Comparison of ENCODE assay signal across 8 cellular contexts in the genomic region with DNA sequence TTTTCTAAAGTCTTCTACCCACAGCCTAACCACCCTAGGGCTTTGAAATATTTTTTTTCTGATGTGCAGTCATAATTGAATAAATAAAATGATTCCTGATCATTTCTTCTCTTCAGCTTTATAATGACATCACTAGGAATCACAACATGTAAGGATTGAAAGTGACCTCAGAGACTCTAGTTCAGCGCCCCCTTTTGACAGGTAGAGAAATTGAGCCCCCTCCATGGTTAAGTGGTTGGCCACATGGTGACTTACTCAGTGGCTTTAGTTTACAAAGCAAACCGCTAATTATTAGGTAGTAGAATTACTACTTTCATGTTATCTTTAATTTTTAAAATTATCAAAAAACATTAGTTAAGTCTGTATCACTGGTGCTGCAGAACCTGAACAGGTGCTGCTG. TPM values are rescaled to one million over a fixed set of nuclear protein-coding genes. Genes with fewer than 3 reads are reported as not detected.
DNase-seq lines count a peak whose midpoint lies in the region; ATAC-seq and TF ChIP-seq lines count a peak whose summit lies in the region.

No MANE protein-coding gene starts in this region.

- peaks cover 4% of the 10 kb centered on the region for H3K27me3 Mint-ChIP-seq in CD4-positive, alpha-beta T cell

- peak; percentile 48 for ATAC-seq in CD4-positive, alpha-beta T cell (ENCODE audit: poor library complexity)
- ATAC-seq in SK-N-SH treated with all-trans-retinoic acid at 6 μM for 48 hours (peak; percentile 41; the same call in 2 of the 3 replicates), GM19397 (IDR thresholded peaks at IDR 0.05; ENCODE audit: unreplicated experiment) (no peak), HG02973 (IDR thresholded peaks at IDR 0.05; ENCODE audit: unreplicated experiment) (no peak), GM18498 (IDR thresholded peaks at IDR 0.05; ENCODE audit: unreplicated experiment) (no peak)

- POLR2A ChIA-PET in CD4-positive, alpha-beta T cell (lab: Charles Lee), result interaction anchor here (1.2 kb wide), 1 partner anchor 142 kb away, joined by 4 read pairs; no protein-coding TSS in a partner anchor

- no peaks in the 10 kb centered on the region for H3K36me3 ChIP-seq in HAP-1 (replicated peaks)

- no peaks in the 10 kb centered on the region for H3K27me3 ChIP-seq in CD4-positive, alpha-beta T cell (ENCODE audit: control insufficient read depth, insufficient read depth, low read length)
- H3K27me3 ChIP-seq in HAP-1 (ENCODE audit: low read depth), result no peaks in the 10 kb centered on the region

- peak; percentile 45 for TF ChIP-seq CTCF in CD4-positive, alpha-beta T cell (IDR thresholded peaks at IDR 0.05)

- DNase-seq in CD4-positive, alpha-beta T cell, result peak in 1 of 10 experiments; percentile 4
- DNase-seq in HAP-1 (ENCODE audit: low spot score in 2 of 2) (peak; percentile 7 to 31), left kidney (ENCODE audit: low read depth, low spot score) (peak; percentile 33), NCI-H2171 (lab: John Stamatoyannopoulos, UW) (no peak)

- no peaks in the 10 kb centered on the region for H3K9me3 ChIP-seq in CD4-positive, alpha-beta T cell (ENCODE audit: control insufficient read depth, low read length)
- no peaks in the 10 kb centered on the region for H3K9me3 ChIP-seq in HAP-1

- CTCF ChIA-PET in CD4-positive, alpha-beta T cell (lab: Charles Lee), result interaction anchor here (1.7 kb wide), 1 partner anchor 92 kb away, joined by 7 read pairs; no protein-coding TSS in a partner anchor

- H3K4me3 Mint-ChIP-seq in CD4-positive, alpha-beta T cell, result no peak overlapping the region

- H3K36me3 Mint-ChIP-seq in CD4-positive, alpha-beta T cell (ENCODE audit: low read depth), result no peaks in the 10 kb centered on the region

- no peaks in the 10 kb centered on the region for H3K9me3 Mint-ChIP-seq in CD4-positive, alpha-beta T cell

- intact Hi-C loops in CD4-positive, alpha-beta T cell (cut with DNase I, micrococcal nuclease), result no loop called here

- no peaks in the 10 kb centered on the region for H3K4me1 ChIP-seq in HAP-1

- peaks cover 5% of the 10 kb centered on the region for H3K4me1 Mint-ChIP-seq in CD4-positive, alpha-beta T cell (ENCODE audit: low read depth)

- H3K27ac ChIP-seq in CD4-positive, alpha-beta T cell (ENCODE audit: low read depth, low read length), result no peak overlapping the region

- no peak overlapping the region for H3K27ac Mint-ChIP-seq in CD4-positive, alpha-beta T cell

- in situ Hi-C loops in HAP-1 (cut with MboI; ENCODE audit: low sequenced_read_pairs), result no loop called here

- H3K4me3 ChIP-seq in HAP-1, result no peak overlapping the region

TF ChIP-seq in SK-N-SH treated with all-trans-retinoic acid at 6 μM for 48 hours, 23 proteins besides CTCF, POLR2A, EP300 and RAD21:
- TF ChIP-seq, protein P1, sequence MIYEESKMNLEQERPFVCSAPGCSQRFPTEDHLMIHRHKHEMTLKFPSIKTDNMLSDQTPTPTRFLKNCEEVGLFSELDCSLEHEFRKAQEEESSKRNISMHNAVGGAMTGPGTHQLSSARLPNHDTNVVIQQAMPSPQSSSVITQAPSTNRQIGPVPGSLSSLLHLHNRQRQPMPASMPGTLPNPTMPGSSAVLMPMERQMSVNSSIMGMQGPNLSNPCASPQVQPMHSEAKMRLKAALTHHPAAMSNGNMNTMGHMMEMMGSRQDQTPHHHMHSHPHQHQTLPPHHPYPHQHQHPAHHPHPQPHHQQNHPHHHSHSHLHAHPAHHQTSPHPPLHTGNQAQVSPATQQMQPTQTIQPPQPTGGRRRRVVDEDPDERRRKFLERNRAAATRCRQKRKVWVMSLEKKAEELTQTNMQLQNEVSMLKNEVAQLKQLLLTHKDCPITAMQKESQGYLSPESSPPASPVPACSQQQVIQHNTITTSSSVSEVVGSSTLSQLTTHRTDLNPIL (CRISPR knock-in tag; IDR thresholded peaks at IDR 0.05; ENCODE audit: low read depth), result no peak
TF ChIP-seq in SK-N-SH treated with all-trans-retinoic acid at 6 μM for 48 hours: peak in this region for 0.

RNA-seq across cellular contexts. Expression of a gene that starts 13.3 kb away (rescaled TPM):
- not detected for total RNA-seq in CD4-positive, alpha-beta T cell

Comparison
In these comparisons a context has a peak if more than half of its experiments do, and no peak if none do; other contexts are left out.
1. ATAC-seq: peak in CD4-positive, alpha-beta T cell (single experiment) and SK-N-SH treated with all-trans-retinoic acid at 6 μM for 48 hours (single experiment); none in GM19397 (single experiment), HG02973 (single experiment) and GM18498 (single experiment).